In genomic region chr1:175527773-175528172, GRCh38 we compare ENCODE assay signal across 4 cellular contexts.
"Had no signal": no experiment of that assay in that cellular context is flagged by ENCODE, and none has a peak within 500 bp of the region (broad histone marks: within the 10 kb centered on the region; RNA-seq: fewer than 3 reads in every experiment).

No MANE protein-coding gene starts in this region.

- H3K9me3 Mint-ChIP-seq: GM23338, H9 had no signal

- H3K4me2 ChIP-seq: GM23338 had no signal

- ATAC-seq: GM23338 had no signal

- H3K27ac Mint-ChIP-seq: GM23338 had no signal

- H3K4me3 ChIP-seq: GM23338 had no signal

- DNase-seq: H9, HCEC 1CT, IMR-90 had no signal

- H3K4me3 Mint-ChIP-seq: GM23338, H9 had no signal

- H2AFZ ChIP-seq: GM23338 had no signal
